ENCODE assay signal across 1 cellular context in the genomic region with DNA sequence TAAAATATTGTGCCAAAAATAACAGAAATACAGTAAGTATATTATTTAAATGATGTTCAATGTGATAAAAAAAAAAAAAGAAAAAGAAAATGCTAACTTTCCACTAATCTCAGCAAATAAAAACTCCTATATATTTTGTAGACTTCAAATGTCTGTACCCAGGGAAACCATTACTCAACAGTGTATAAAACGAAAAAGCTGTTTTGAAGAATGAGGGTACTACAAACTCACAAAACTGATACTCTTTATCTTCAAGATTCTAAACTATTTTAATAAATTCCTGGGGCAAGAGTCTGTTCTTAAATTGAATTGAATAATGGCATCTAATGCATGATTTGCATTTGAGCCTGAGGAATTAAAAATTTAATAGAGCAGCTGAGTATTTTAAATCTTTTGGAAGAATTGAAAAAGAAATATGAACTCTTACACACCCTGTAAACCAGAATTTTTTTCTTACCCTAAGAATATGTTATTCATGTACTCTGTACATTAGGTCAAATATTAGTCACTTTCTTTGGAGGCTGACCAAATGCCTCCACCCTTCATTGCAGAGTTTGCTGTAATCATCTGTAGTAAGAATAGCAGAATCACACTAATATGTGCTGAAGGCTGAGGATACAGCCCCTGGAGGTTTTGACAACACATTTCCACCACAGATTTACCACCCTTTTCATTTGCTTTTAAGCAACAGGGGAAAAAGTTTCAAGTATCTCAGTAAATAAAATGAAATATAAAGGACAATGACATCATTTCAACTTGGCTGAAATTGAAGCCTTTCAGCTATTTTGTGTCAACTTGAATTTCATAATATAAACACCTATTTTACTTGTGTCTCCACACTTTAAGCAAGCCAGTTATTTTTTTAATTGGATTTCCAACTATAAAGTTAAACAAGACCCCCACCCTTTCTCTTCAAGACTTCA.
TF ChIP-seq lines count a peak whose summit lies in the region.

No MANE protein-coding gene starts in this region.

TF ChIP-seq in GM12878, 131 proteins besides CTCF, POLR2A, EP300 and RAD21 (continued from another document):
- no peak for TF ChIP-seq ETV6 (conservative IDR thresholded peaks at IDR 0.05 in 1 of 2, IDR thresholded peaks at IDR 0.05 in 1 of 2; ENCODE audit: borderline replicate concordance in 1 of 2, low read depth in 1 of 2)
- no peak for TF ChIP-seq TCF7 (IDR thresholded peaks at IDR 0.05; ENCODE audit: borderline replicate concordance)
- no peak for TF ChIP-seq STAT1 (conservative IDR thresholded peaks at IDR 0.05)
- TF ChIP-seq SUZ12 (IDR thresholded peaks at IDR 0.05; ENCODE audit: unreplicated experiment) = no peak
- no peak for TF ChIP-seq RCOR1 (conservative IDR thresholded peaks at IDR 0.05; ENCODE audit: low read depth, low read length)
- TF ChIP-seq, protein P1, sequence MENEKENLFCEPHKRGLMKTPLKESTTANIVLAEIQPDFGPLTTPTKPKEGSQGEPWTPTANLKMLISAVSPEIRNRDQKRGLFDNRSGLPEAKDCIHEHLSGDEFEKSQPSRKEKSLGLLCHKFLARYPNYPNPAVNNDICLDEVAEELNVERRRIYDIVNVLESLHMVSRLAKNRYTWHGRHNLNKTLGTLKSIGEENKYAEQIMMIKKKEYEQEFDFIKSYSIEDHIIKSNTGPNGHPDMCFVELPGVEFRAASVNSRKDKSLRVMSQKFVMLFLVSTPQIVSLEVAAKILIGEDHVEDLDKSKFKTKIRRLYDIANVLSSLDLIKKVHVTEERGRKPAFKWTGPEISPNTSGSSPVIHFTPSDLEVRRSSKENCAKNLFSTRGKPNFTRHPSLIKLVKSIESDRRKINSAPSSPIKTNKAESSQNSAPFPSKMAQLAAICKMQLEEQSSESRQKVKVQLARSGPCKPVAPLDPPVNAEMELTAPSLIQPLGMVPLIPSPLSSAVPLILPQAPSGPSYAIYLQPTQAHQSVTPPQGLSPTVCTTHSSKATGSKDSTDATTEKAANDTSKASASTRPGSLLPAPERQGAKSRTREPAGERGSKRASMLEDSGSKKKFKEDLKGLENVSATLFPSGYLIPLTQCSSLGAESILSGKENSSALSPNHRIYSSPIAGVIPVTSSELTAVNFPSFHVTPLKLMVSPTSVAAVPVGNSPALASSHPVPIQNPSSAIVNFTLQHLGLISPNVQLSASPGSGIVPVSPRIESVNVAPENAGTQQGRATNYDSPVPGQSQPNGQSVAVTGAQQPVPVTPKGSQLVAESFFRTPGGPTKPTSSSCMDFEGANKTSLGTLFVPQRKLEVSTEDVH (IDR thresholded peaks at IDR 0.05; ENCODE audit: low read depth, partially characterized antibody) = no peak
- no peak for TF ChIP-seq GABPA (IDR thresholded peaks at IDR 0.05; ENCODE audit: low read depth)
